Comparison of ENCODE assay signal across 8 cellular contexts in the genomic region with DNA sequence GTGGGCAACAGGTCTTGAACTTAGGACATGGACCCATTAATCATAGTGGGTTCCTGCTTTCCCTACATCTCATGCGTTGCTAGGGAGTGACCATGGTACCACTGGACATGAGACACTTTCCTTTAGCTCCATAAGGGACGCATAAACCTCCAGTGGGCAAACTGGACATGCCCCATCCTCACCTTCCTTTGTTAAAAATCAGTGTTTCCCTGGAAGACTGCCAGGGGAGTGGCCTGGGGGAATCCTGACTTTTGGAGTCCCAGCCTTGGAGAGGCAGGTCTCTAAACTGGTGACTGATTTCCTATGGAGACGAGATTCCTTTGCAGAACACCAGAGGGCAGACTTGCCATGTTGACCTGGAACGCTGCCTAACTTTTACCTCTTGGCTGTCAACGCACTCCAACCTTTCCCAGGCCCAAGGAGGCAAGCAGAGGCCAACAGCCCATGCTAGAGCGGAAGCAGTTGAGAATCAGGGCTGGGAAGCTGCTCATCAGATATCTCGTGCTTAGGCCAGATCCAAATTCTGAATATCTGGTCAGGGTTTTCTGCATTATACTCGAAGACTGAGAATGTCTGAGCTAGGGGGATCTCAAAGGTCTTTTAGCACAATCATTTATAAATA. TPM values are rescaled to one million over a fixed set of nuclear protein-coding genes. Genes with fewer than 3 reads are reported as not detected.
DNase-seq lines count a peak whose midpoint lies in the region; ATAC-seq and TF ChIP-seq lines count a peak whose summit lies in the region.

No MANE protein-coding gene starts in this region.

- H3K4me2 ChIP-seq in Karpas-422 (ENCODE audit: low read depth, low read length, poor library complexity, severe bottlenecking) = no peak overlapping the region

- no peaks in the 10 kb centered on the region for H3K9me2 ChIP-seq in Karpas-422 (replicated peaks; ENCODE audit: insufficient read depth, low read length)

- H3K79me2 ChIP-seq in Karpas-422 (ENCODE audit: low read length) = no peaks in the 10 kb centered on the region

- H3K9ac ChIP-seq in Karpas-422 (ENCODE audit: low read length) = no peak overlapping the region
- H3K9ac ChIP-seq in adipocyte (ENCODE audit: low read length) = no peak overlapping the region

- H3K4me3 ChIP-seq in Karpas-422 (ENCODE audit: low read length) = no peak overlapping the region
- no peak overlapping the region for H3K4me3 ChIP-seq in adipocyte (ENCODE audit: low read length)
- peak overlapping the region in 9 of 10 donors; percentile 1 to 68 (median 57) for H3K4me3 ChIP-seq in heart right ventricle

- H3K27me3 ChIP-seq in Karpas-422 (ENCODE audit: low read length) (no peaks in the 10 kb centered on the region), adipocyte (replicated peaks; ENCODE audit: control insufficient read depth, insufficient read depth, low read length) (no peaks in the 10 kb centered on the region), heart right ventricle (no peaks in the 10 kb centered on the region)

- DNase-seq in AG09319 (ENCODE audit: extremely low read depth, low read depth) (no peak), Karpas-422 (peak; percentile 82), SK-MEL-5 (ENCODE audit: low read depth, low spot score) (peak; percentile 79), adipocyte (ENCODE audit: low read depth) (peak; percentile 78), heart right ventricle (peak; percentile 52 to 78), renal cortical epithelial cell (ENCODE audit: low read depth) (peak; percentile 68)

- H3K27ac ChIP-seq in Karpas-422 (ENCODE audit: low read length) (no peak overlapping the region), heart right ventricle (peak overlapping the region; percentile 70 to 98 (median 90))

- TF ChIP-seq CTCF in AG09319 (IDR thresholded peaks at IDR 0.05; ENCODE audit: low read depth, low read length) (peak; percentile 75), heart right ventricle (IDR thresholded peaks at IDR 0.05) (peak; percentile 68 to 87 (median 78))

- in situ Hi-C loops in SK-MEL-5 (cut with HindIII; ENCODE audit: low pct_unique_long_range_greater_than_20kb, low sequenced_read_pairs) = no loop called here

- intact Hi-C loops in heart right ventricle (cut with DNase I) = loop anchor here (1.0 to 10.0 kb wide), 11 partner anchors 42 to 99 kb away; partner anchors contain the start of genes GORASP1 (in 2 of the 10) and TTC21A (in 2 of the 10)

- WGBS in heart right ventricle, 2 donors = 23 to 29% methylated on average over 8 of the region's 8 CpGs

- no peak overlapping the region for H2AFZ ChIP-seq in Karpas-422 (ENCODE audit: low read length)

- no peaks in the 10 kb centered on the region for H3K9me3 ChIP-seq in Karpas-422 (ENCODE audit: low read length)
- no peaks in the 10 kb centered on the region for H3K9me3 ChIP-seq in adipocyte (ENCODE audit: control insufficient read depth, low read length)
- no peaks in the 10 kb centered on the region for H3K9me3 ChIP-seq in heart right ventricle

- ATAC-seq in GM18502 (IDR thresholded peaks at IDR 0.05; ENCODE audit: poor library complexity, unreplicated experiment) = peak; percentile 58
- peak; percentile 3 to 52 (median 32) for ATAC-seq in heart right ventricle
- ATAC-seq in HG02884 (IDR thresholded peaks at IDR 0.05; ENCODE audit: unreplicated experiment) = no peak

- H3K36me3 ChIP-seq in Karpas-422 (ENCODE audit: insufficient read depth, low read length) (no peaks in the 10 kb centered on the region), adipocyte (ENCODE audit: control insufficient read depth, insufficient read depth, low read length, severe bottlenecking) (no peaks in the 10 kb centered on the region), heart right ventricle (peaks cover 0 to 45% (median 0%) of the 10 kb centered on the region in 9 donors)

- H4K20me1 ChIP-seq in Karpas-422 (ENCODE audit: insufficient read depth, low read depth, low read length) = 0 out of 2 replicates have a peak, but pooled peaks cover 4% of the 10 kb centered on the region

- no peaks in the 10 kb centered on the region for H3K4me1 ChIP-seq in Karpas-422 (ENCODE audit: low read length)
- peaks cover 2% of the 10 kb centered on the region for H3K4me1 ChIP-seq in adipocyte (ENCODE audit: control insufficient read depth, insufficient read depth, low read length)
- peaks cover 10 to 61% (median 31%) of the 10 kb centered on the region in 9 donors for H3K4me1 ChIP-seq in heart right ventricle

RNA-seq across cellular contexts. Expression of gene XIRP1, which starts 2.6 kb away (rescaled TPM):
- total RNA-seq in Karpas-422 (2014; rRNA removed; shearing (Covaris generic); ENCODE audit: low replicate concordance) = not detected in 2 replicates
- total RNA-seq in SK-MEL-5 (2014; rRNA removed; shearing (Covaris generic)) = 0.03 TPM in 1 of 2 replicates, not detected in the other
- polyA plus RNA-seq in SK-MEL-5 (2015; cell fraction: cytosol; rRNA removed) = not detected in 2 replicates
- polyA plus RNA-seq in SK-MEL-5 (2015; cell fraction: nucleus; rRNA removed) = not detected in 2 replicates
- total RNA-seq in heart right ventricle (1,000 to 10,000 TPM in 2 of 10 donors, 100 to 1,000 TPM in 8; 277 to 1,691 (median 608) TPM), renal cortical epithelial cell (not detected in 2 replicates)
- polyA plus RNA-seq in heart right ventricle = 100 to 1,000 TPM; 404 to 586 TPM

RNA-seq across cellular contexts. Expression of gene CSRNP1, which starts 36.4 kb away (rescaled TPM):
- 10.3 and 11.1 TPM in 2 replicates for total RNA-seq in Karpas-422 (2014; rRNA removed; shearing (Covaris generic); ENCODE audit: low replicate concordance)
- total RNA-seq in SK-MEL-5 (2014; rRNA removed; shearing (Covaris generic)) = 4.2 and 5.2 TPM in 2 replicates
- 5.6 and 6.8 TPM in 2 replicates for polyA plus RNA-seq in SK-MEL-5 (2015; cell fraction: cytosol; rRNA removed)
- 5.8 and 6.8 TPM in 2 replicates for polyA plus RNA-seq in SK-MEL-5 (2015; cell fraction: nucleus; rRNA removed)
- total RNA-seq in heart right ventricle (10 to 100 TPM in 9 of 10 donors, 1 to 10 TPM in 1; 7.4 to 46.3 (median 17.7) TPM), renal cortical epithelial cell (12.3 and 16.1 TPM in 2 replicates)
- polyA plus RNA-seq in heart right ventricle = 10 to 100 TPM; 14.1 to 28.1 TPM

Comparison
In these comparisons a context has a peak if more than half of its experiments do, and no peak if none do; other contexts are left out.
1. H3K4me3 ChIP-seq: peak in heart right ventricle (9 of 10); none in Karpas-422 (single experiment) and adipocyte (single experiment).
2. RNA of gene XIRP1, which starts 2.6 kb away (total RNA-seq): 277 to 1,691 TPM in heart right ventricle; 0.03 TPM in SK-MEL-5, not detected in Karpas-422 and not detected in renal cortical epithelial cell; every median in the first group is over 100 times any median in the second.